In genomic region chr10:69316313-69317059, GRCh38 we compare ENCODE assay signal across 10 cellular contexts. TPM values are rescaled to one million over a fixed set of nuclear protein-coding genes. Genes with fewer than 3 reads are reported as not detected.
DNase-seq lines count a peak whose midpoint lies in the region; ATAC-seq and TF ChIP-seq lines count a peak whose summit lies in the region.
"Had no signal": no experiment of that assay in that cellular context is flagged by ENCODE, and none has a peak within 500 bp of the region (broad histone marks: within the 10 kb centered on the region; RNA-seq: fewer than 3 reads in every experiment).

No MANE protein-coding gene starts in this region.

- H3K4me1 ChIP-seq in left ventricle myocardium inferior (peaks cover 51% of the 10 kb centered on the region), uterus (no peaks in the 10 kb centered on the region), gastroesophageal sphincter (peaks cover 0 to 34% (median 19%) of the 10 kb centered on the region in 3 donors)

- TF ChIP-seq POLR2A in uterus (IDR thresholded peaks at IDR 0.05) (no peak), gastroesophageal sphincter (IDR thresholded peaks at IDR 0.05) (no peak)

- peak overlapping the region; percentile 48 for H3K27ac ChIP-seq in left ventricle myocardium inferior (replicated peaks)
- peak overlapping the region in 1 of 2 donors; percentile 85 for H3K27ac ChIP-seq in uterus
- peak overlapping the region in 2 of 4 donors; percentile 2 to 22 for H3K27ac ChIP-seq in gastroesophageal sphincter

- H3K36me3 Mint-ChIP-seq in activated T-helper 17 cell treated with anti-CD3 and anti-CD28 coated beads, Interleukin-2, amount 50 U/mL, for 72 hours (ENCODE audit: low read depth), result peaks cover 28% of the 10 kb centered on the region
- no peaks in the 10 kb centered on the region for H3K36me3 Mint-ChIP-seq in immature natural killer cell

- ATAC-seq in Right ventricle myocardium inferior (no peak), HG03469 (IDR thresholded peaks at IDR 0.05; ENCODE audit: unreplicated experiment) (no peak), gastroesophageal sphincter (no peak)
- ATAC-seq in activated T-helper 17 cell treated with anti-CD3 and anti-CD28 coated beads, Interleukin-2, amount 50 U/mL, for 72 hours (replicated peaks), result no peak

- H3K4me3 Mint-ChIP-seq in activated T-helper 17 cell treated with anti-CD3 and anti-CD28 coated beads, Interleukin-2, amount 50 U/mL, for 72 hours, result peak overlapping the region; percentile 97
- peak overlapping the region in 3 of 5 donors; percentile 27 to 46 (median 41) for H3K4me3 Mint-ChIP-seq in immature natural killer cell

- WGBS in gastroesophageal sphincter (ENCODE audit: low coverage in 1 of 2), 2 donors, result 63 to 70% methylated on average over 3 to 5 of the region's 6 CpGs

- peaks cover 16% of the 10 kb centered on the region for H3K4me1 Mint-ChIP-seq in activated T-helper 17 cell treated with anti-CD3 and anti-CD28 coated beads, Interleukin-2, amount 50 U/mL, for 72 hours
- H3K4me1 Mint-ChIP-seq in immature natural killer cell, result peaks cover 33 to 34% of the 10 kb centered on the region in 2 donors

- no peak for TF ChIP-seq EP300 in gastroesophageal sphincter (IDR thresholded peaks at IDR 0.05)

- intact Hi-C loops in left ventricle myocardium inferior (cut with micrococcal nuclease) (no loop called here), Right ventricle myocardium inferior (cut with DNase I) (loop anchor here (5.0 kb wide), 4 partner anchors 46 to 79 kb away; no protein-coding TSS in a partner anchor), uterus (cut with DNase I; ENCODE audit: low total_unique reads) (no loop called here)

- H3K9me3 Mint-ChIP-seq in activated T-helper 17 cell treated with anti-CD3 and anti-CD28 coated beads, Interleukin-2, amount 50 U/mL, for 72 hours, result no peaks in the 10 kb centered on the region
- no peaks in the 10 kb centered on the region for H3K9me3 Mint-ChIP-seq in immature natural killer cell

- no peak for TF ChIP-seq CTCF in left ventricle myocardium inferior (IDR thresholded peaks at IDR 0.05; ENCODE audit: borderline replicate concordance)
- TF ChIP-seq CTCF in uterus (IDR thresholded peaks at IDR 0.05), result no peak
- no peak for TF ChIP-seq CTCF in gastroesophageal sphincter (IDR thresholded peaks at IDR 0.05)

- no peaks in the 10 kb centered on the region for H3K27me3 Mint-ChIP-seq in activated T-helper 17 cell treated with anti-CD3 and anti-CD28 coated beads, Interleukin-2, amount 50 U/mL, for 72 hours
- peaks cover 6 to 8% (median 6%) of the 10 kb centered on the region in 3 donors for H3K27me3 Mint-ChIP-seq in immature natural killer cell (ENCODE audit: low read depth in 3 of 3)

- H3K4me3 ChIP-seq in left ventricle myocardium inferior (no peak overlapping the region), uterus (no peak overlapping the region), gastroesophageal sphincter (no peak overlapping the region)

- no peaks in the 10 kb centered on the region for H3K9me3 ChIP-seq in left ventricle myocardium inferior (replicated peaks)
- no peaks in the 10 kb centered on the region for H3K9me3 ChIP-seq in uterus
- no peaks in the 10 kb centered on the region for H3K9me3 ChIP-seq in gastroesophageal sphincter

- no peaks in the 10 kb centered on the region for H3K36me3 ChIP-seq in left ventricle myocardium inferior
- no peaks in the 10 kb centered on the region for H3K36me3 ChIP-seq in uterus
- H3K36me3 ChIP-seq in gastroesophageal sphincter, result no peaks in the 10 kb centered on the region

- H3K27me3 ChIP-seq in left ventricle myocardium inferior (ENCODE audit: low read depth), result no peaks in the 10 kb centered on the region
- no peaks in the 10 kb centered on the region for H3K27me3 ChIP-seq in uterus
- no peaks in the 10 kb centered on the region for H3K27me3 ChIP-seq in gastroesophageal sphincter

- peak overlapping the region; percentile 90 for H3K27ac Mint-ChIP-seq in activated T-helper 17 cell treated with anti-CD3 and anti-CD28 coated beads, Interleukin-2, amount 50 U/mL, for 72 hours
- H3K27ac Mint-ChIP-seq in immature natural killer cell, result peak overlapping the region in 5 of 6 donors; percentile 3 to 62 (median 37)

- DNase-seq in left ventricle myocardium inferior, result no peak
- no peak for DNase-seq in Right ventricle myocardium inferior (ENCODE audit: missing footprints)
- DNase-seq in immature natural killer cell, result no peak
- peak; percentile 36 to 39 for DNase-seq in uterus
- DNase-seq in NOMO-1 treated with DMSO at 0.1 percent for 48 hours (lab: John Stamatoyannopoulos, UW; ENCODE audit: unreplicated experiment), result no peak
- DNase-seq: kidney, NCI-H187 had no signal

RNA-seq across cellular contexts. Expression of gene HK1, which starts 38.2 kb away (rescaled TPM):
- 219 TPM for total RNA-seq in left ventricle myocardium inferior
- total RNA-seq in Right ventricle myocardium inferior, result 186 TPM
- total RNA-seq in activated T-helper 17 cell treated with anti-CD3 and anti-CD28 coated beads, Interleukin-2, amount 50 U/mL, for 72 hours, result 100 to 1,000 TPM; 216 to 221 TPM
- 10 to 100 TPM; 48.8 to 96.3 (median 72.2) TPM for polyA plus RNA-seq in immature natural killer cell
- total RNA-seq in uterus, result 10 to 100 TPM; 17.9 to 77.6 (median 43.6) TPM
- total RNA-seq in gastroesophageal sphincter, result 100 to 1,000 TPM in 3 of 4 donors, 10 to 100 TPM in 1; 92.5 to 216 (median 126) TPM

Comparison
In these comparisons a context has a peak if more than half of its experiments do, and no peak if none do; other contexts are left out.
1. DNase-seq: peak in uterus (2 of 2); none in left ventricle myocardium inferior (single experiment), Right ventricle myocardium inferior (single experiment), immature natural killer cell (0 of 3) and NOMO-1 treated with DMSO at 0.1 percent for 48 hours (single experiment).